In genomic region chr4:37051111-37051510, GRCh38 we compare ENCODE assay signal across 3 cellular contexts.
"Had no signal": no experiment of that assay in that cellular context is flagged by ENCODE, and none has a peak within 500 bp of the region (broad histone marks: within the 10 kb centered on the region; RNA-seq: fewer than 3 reads in every experiment).

No MANE protein-coding gene starts in this region.

- H3K4me3 ChIP-seq: GM12878 had no signal

- DNase-seq: GDM1, GF-D8 had no signal
